5 cellular contexts compared by ENCODE assay signal in the genomic region with DNA sequence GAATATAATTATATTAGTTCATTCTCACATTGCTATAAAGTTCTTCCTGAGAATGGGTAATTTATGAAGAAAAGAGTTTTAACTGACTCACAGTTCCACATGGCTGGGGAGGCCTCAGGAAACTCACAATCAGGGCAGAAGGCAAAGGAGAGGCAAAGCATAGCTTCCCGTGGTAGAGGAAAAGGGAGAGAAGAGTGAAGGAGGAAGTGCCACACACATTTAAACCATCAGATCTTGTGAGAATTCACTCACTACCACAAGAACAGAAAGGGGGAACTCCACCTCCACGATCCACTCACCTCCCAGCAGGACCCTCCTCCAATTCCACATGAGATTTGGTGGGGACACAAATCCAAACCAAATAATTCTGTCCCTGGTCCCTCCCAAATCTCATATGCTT.
"Had no signal": no experiment of that assay in that cellular context is flagged by ENCODE, and none has a peak within 500 bp of the region (broad histone marks: within the 10 kb centered on the region; RNA-seq: fewer than 3 reads in every experiment).

No MANE protein-coding gene starts in this region.

- DNase-seq: H9, HCEC 1CT, KG1 had no signal

- H3K4me3 ChIP-seq: GM23338 had no signal

- ATAC-seq: GM23338, HepG2 had no signal
